ENCODE assay signal across 1 cellular context in genomic region chr4:158050942-158051341, GRCh38.
TF ChIP-seq lines count a peak whose summit lies in the region.

No MANE protein-coding gene starts in this region.

TF ChIP-seq in SK-N-SH treated with all-trans-retinoic acid at 6 μM for 48 hours, 23 proteins besides CTCF, POLR2A, EP300 and RAD21 (continued from another document):
- TF ChIP-seq, protein P1, sequence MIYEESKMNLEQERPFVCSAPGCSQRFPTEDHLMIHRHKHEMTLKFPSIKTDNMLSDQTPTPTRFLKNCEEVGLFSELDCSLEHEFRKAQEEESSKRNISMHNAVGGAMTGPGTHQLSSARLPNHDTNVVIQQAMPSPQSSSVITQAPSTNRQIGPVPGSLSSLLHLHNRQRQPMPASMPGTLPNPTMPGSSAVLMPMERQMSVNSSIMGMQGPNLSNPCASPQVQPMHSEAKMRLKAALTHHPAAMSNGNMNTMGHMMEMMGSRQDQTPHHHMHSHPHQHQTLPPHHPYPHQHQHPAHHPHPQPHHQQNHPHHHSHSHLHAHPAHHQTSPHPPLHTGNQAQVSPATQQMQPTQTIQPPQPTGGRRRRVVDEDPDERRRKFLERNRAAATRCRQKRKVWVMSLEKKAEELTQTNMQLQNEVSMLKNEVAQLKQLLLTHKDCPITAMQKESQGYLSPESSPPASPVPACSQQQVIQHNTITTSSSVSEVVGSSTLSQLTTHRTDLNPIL (CRISPR knock-in tag; IDR thresholded peaks at IDR 0.05; ENCODE audit: low read depth), result no peak
- TF ChIP-seq BACH2 (CRISPR knock-in tag; IDR thresholded peaks at IDR 0.05; ENCODE audit: borderline replicate concordance) (no peak), OSR1 (CRISPR knock-in tag; IDR thresholded peaks at IDR 0.05) (no peak), RARB (CRISPR knock-in tag; IDR thresholded peaks at IDR 0.05) (no peak), ESRRG (CRISPR knock-in tag; IDR thresholded peaks at IDR 0.05) (no peak), ARNTL (CRISPR knock-in tag; IDR thresholded peaks at IDR 0.05; ENCODE audit: borderline replicate concordance, low read depth) (no peak)
- TF ChIP-seq, protein P2, sequence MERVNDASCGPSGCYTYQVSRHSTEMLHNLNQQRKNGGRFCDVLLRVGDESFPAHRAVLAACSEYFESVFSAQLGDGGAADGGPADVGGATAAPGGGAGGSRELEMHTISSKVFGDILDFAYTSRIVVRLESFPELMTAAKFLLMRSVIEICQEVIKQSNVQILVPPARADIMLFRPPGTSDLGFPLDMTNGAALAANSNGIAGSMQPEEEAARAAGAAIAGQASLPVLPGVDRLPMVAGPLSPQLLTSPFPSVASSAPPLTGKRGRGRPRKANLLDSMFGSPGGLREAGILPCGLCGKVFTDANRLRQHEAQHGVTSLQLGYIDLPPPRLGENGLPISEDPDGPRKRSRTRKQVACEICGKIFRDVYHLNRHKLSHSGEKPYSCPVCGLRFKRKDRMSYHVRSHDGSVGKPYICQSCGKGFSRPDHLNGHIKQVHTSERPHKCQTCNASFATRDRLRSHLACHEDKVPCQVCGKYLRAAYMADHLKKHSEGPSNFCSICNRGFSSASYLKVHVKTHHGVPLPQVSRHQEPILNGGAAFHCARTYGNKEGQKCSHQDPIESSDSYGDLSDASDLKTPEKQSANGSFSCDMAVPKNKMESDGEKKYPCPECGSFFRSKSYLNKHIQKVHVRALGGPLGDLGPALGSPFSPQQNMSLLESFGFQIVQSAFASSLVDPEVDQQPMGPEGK (CRISPR knock-in tag; IDR thresholded peaks at IDR 0.05; ENCODE audit: borderline replicate concordance), result no peak
